ENCODE assay signal across 9 cellular contexts in the genomic region with DNA sequence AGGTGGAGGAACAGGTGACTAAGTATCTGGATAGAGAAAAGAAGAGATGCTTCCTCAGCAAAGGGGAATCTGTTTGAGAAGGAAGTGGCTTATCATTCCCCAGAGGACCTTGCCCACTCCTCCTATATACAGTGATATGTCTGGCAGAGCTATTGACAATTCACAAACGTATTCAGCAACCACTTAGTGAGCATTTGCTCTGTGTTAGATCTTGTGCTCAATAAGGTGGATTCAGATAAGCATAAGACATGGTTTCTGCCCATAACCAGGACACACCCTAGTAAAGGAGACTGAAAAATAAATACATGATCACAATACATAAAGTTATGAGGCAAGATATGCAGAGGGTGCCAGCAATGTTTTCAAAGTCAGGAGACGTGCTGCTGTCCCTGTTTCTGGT. TPM values are rescaled to one million over a fixed set of nuclear protein-coding genes. Genes with fewer than 3 reads are reported as not detected.
A peak's percentile ranks its signal among the peaks of the same experiment; 100 is the strongest.
DNase-seq lines count a peak whose midpoint lies in the region; ATAC-seq and TF ChIP-seq lines count a peak whose summit lies in the region.
"Had no signal": no experiment of that assay in that cellular context is flagged by ENCODE, and none has a peak within 500 bp of the region (broad histone marks: within the 10 kb centered on the region; RNA-seq: fewer than 3 reads in every experiment).

No MANE protein-coding gene starts in this region.

- peak overlapping the region; percentile 73 for H3K27ac Mint-ChIP-seq in progenitor cell of endocrine pancreas

- CTCF ChIA-PET in OCI-LY7 (lab: Charles Lee; ENCODE audit: unreplicated experiment), result interaction anchor here (0.5 kb wide), 1 partner anchor 27 kb away, joined by 3 read pairs; no protein-coding TSS in a partner anchor

- POLR2A ChIA-PET in OCI-LY7 (lab: Charles Lee), result interaction anchor here (1.1 to 1.4 kb wide), 3 partner anchors 14 to 274 kb away, joined by 3 to 6 read pairs (median 4); no protein-coding TSS in a partner anchor

- in situ Hi-C loops in GM13976 (cut with MboI; ENCODE audit: low sequenced_read_pairs, unreplicated experiment), result no loop called here

- no peaks in the 10 kb centered on the region for H3K36me3 Mint-ChIP-seq in progenitor cell of endocrine pancreas (ENCODE audit: insufficient read depth)

- peaks cover 12% of the 10 kb centered on the region for H3K4me1 Mint-ChIP-seq in progenitor cell of endocrine pancreas (ENCODE audit: low read depth)

- intact Hi-C loops in OCI-LY7 (cut with micrococcal nuclease; ENCODE audit: unreplicated experiment), result no loop called here
- intact Hi-C loops in head of caudate nucleus (cut with DNase I), result no loop called here

- BruUV-seq in OCI-LY7 (replicated peaks; lab: Mats Ljungman, UMichigan), result no TSS peak

- peaks cover 3% of the 10 kb centered on the region for H3K36me3 ChIP-seq in DND-41 (ENCODE audit: insufficient read depth, low read length)
- peaks cover 10% of the 10 kb centered on the region; the same call in 1 of the 2 replicates for H3K36me3 ChIP-seq in OCI-LY7 (ENCODE audit: insufficient read depth, low read length)
- no peaks in the 10 kb centered on the region for H3K36me3 ChIP-seq in endocrine pancreas (ENCODE audit: control insufficient read depth, insufficient read depth, low read length)

- ATAC-seq in DND-41 (ENCODE audit: insufficient read depth, low read depth), result no peak
- no peak for ATAC-seq in left lobe of liver
- no peak for ATAC-seq in GM21576 (IDR thresholded peaks at IDR 0.05; ENCODE audit: unreplicated experiment)

- H3K9me3 ChIP-seq in DND-41 (ENCODE audit: insufficient read depth, low read length, severe bottlenecking), result no peaks in the 10 kb centered on the region
- H3K9me3 ChIP-seq in OCI-LY7 (ENCODE audit: low read length), result no peaks in the 10 kb centered on the region
- no peaks in the 10 kb centered on the region for H3K9me3 ChIP-seq in endocrine pancreas (ENCODE audit: control insufficient read depth, low read length)

- H3K27me3 Mint-ChIP-seq in progenitor cell of endocrine pancreas, result no peaks in the 10 kb centered on the region

- TF ChIP-seq CTCF in DND-41 (IDR thresholded peaks at IDR 0.05; ENCODE audit: borderline replicate concordance, extremely low read depth, low read length, poor library complexity, severe bottlenecking) (no peak), OCI-LY7 (conservative IDR thresholded peaks at IDR 0.05; ENCODE audit: low read length) (no peak), progenitor cell of endocrine pancreas (IDR thresholded peaks at IDR 0.05; ENCODE audit: unreplicated experiment) (no peak), GM13976 (IDR thresholded peaks at IDR 0.05; ENCODE audit: borderline replicate concordance, control extremely low read depth, extremely low read depth, insufficient read depth, missing control alignments) (no peak)

- DNase-seq in DND-41 (no peak), OCI-LY7 (ENCODE audit: low spot score) (no peak), progenitor cell of endocrine pancreas (ENCODE audit: low spot score, unreplicated experiment) (no peak), GM13976 (ENCODE audit: low spot score) (no peak), left lobe of liver (ENCODE audit: low spot score) (no peak), head of caudate nucleus (no peak)
- DNase-seq: NCI-H446 treated with DMSO at 0.1 percent for 48 hours had no signal

- H3K27ac ChIP-seq in DND-41 (ENCODE audit: low read length), result peak overlapping the region; percentile 30; the same call in 1 of the 2 replicates
- H3K27ac ChIP-seq in OCI-LY7 (ENCODE audit: low read depth, low read length, poor library complexity, severe bottlenecking), result peak overlapping the region; percentile 60

- peak overlapping the region; percentile 85 for H3K9ac ChIP-seq in DND-41 (ENCODE audit: low read depth, low read length)
- peak overlapping the region; percentile 97 for H3K9ac ChIP-seq in endocrine pancreas (ENCODE audit: control insufficient read depth, insufficient read depth, low read length)

- peak overlapping the region; percentile 58 for H3K4me3 Mint-ChIP-seq in progenitor cell of endocrine pancreas (ENCODE audit: low read depth)

- peaks cover 4% of the 10 kb centered on the region for H4K20me1 ChIP-seq in DND-41 (ENCODE audit: insufficient read depth, low read length)
- 0 out of 2 replicates have a peak, but pooled peaks cover 6% of the 10 kb centered on the region for H4K20me1 ChIP-seq in OCI-LY7 (ENCODE audit: insufficient read depth, low read length)

- H3K4me1 ChIP-seq in DND-41 (ENCODE audit: insufficient read depth, low read length) (peaks cover 30% of the 10 kb centered on the region), OCI-LY7 (ENCODE audit: insufficient read depth, low read length, poor library complexity, severe bottlenecking) (peaks cover 24% of the 10 kb centered on the region), endocrine pancreas (ENCODE audit: control insufficient read depth, insufficient read depth, low read length) (peaks cover 10% of the 10 kb centered on the region)

- H2AFZ ChIP-seq in DND-41 (ENCODE audit: low read depth, low read length), result no peak overlapping the region
- no peak overlapping the region for H2AFZ ChIP-seq in OCI-LY7 (ENCODE audit: low read length)

- no peaks in the 10 kb centered on the region for H3K9me3 Mint-ChIP-seq in progenitor cell of endocrine pancreas (ENCODE audit: low read depth)

- H3K4me2 ChIP-seq in DND-41 (ENCODE audit: insufficient read depth, low read length) (peak overlapping the region; percentile 98), OCI-LY7 (ENCODE audit: low read length) (peak overlapping the region; percentile 98)

- H3K79me2 ChIP-seq in DND-41 (ENCODE audit: insufficient read depth, low read length) (peaks cover 43% of the 10 kb centered on the region), OCI-LY7 (ENCODE audit: insufficient read depth, low read depth, low read length) (peaks cover 42% of the 10 kb centered on the region)

- H3K27me3 ChIP-seq in DND-41 (ENCODE audit: insufficient read depth, low read length, poor library complexity) (no peaks in the 10 kb centered on the region), endocrine pancreas (ENCODE audit: control insufficient read depth, insufficient read depth, low read length) (no peaks in the 10 kb centered on the region)

- H3K9me2 ChIP-seq in OCI-LY7 (ENCODE audit: insufficient read depth, low read length), result no peaks in the 10 kb centered on the region

- H3K4me3 ChIP-seq in DND-41 (ENCODE audit: low read depth in 1 of 2, low read length in 2 of 2) (peak overlapping the region in 1 of 2 experiments; percentile 84; a peak in 2 of 4 replicates), OCI-LY7 (ENCODE audit: low read depth, low read length, poor library complexity, severe bottlenecking) (peak overlapping the region; percentile 88), endocrine pancreas (ENCODE audit: control insufficient read depth, insufficient read depth, low read length) (peak overlapping the region; percentile 65)

RNA-seq across cellular contexts. Expression of a gene that starts 1.4 kb away (rescaled TPM):
- 8.5 and 13.4 TPM in 2 replicates for total RNA-seq in OCI-LY7 (2014; rRNA removed; shearing (Covaris generic))
- total RNA-seq in OCI-LY7 (2022), result 13.0 and 14.8 TPM in 2 replicates
- 20.4 and 21.2 TPM in 2 replicates for total RNA-seq in progenitor cell of endocrine pancreas
- 13.8 TPM for total RNA-seq in left lobe of liver

RNA-seq across cellular contexts. Expression of a gene that starts 20.0 kb away (rescaled TPM):
- not detected in 2 replicates for total RNA-seq in OCI-LY7 (2014; rRNA removed; shearing (Covaris generic))
- not detected in 2 replicates for total RNA-seq in OCI-LY7 (2022)
- not detected in 2 replicates for total RNA-seq in progenitor cell of endocrine pancreas
- total RNA-seq in left lobe of liver, result not detected

RNA-seq across cellular contexts. Expression of a gene that starts 30.1 kb away (rescaled TPM):
- not detected in 2 replicates for total RNA-seq in OCI-LY7 (2014; rRNA removed; shearing (Covaris generic))
- total RNA-seq in OCI-LY7 (2022) (not detected in 2 replicates), progenitor cell of endocrine pancreas (not detected in 2 replicates), left lobe of liver (not detected)

RNA-seq across cellular contexts. Expression of a gene that starts 41.0 kb away (rescaled TPM):
- total RNA-seq in OCI-LY7 (2014; rRNA removed; shearing (Covaris generic)), result not detected in 2 replicates
- total RNA-seq in OCI-LY7 (2022) (not detected in 2 replicates), progenitor cell of endocrine pancreas (0.33 and 0.65 TPM in 2 replicates), left lobe of liver (0.05 TPM)

RNA-seq across cellular contexts. Expression of a gene that starts 51.8 kb away (rescaled TPM):
- 16.9 and 25.2 TPM in 2 replicates for total RNA-seq in OCI-LY7 (2014; rRNA removed; shearing (Covaris generic))
- total RNA-seq in OCI-LY7 (2022) (28.2 and 28.3 TPM in 2 replicates), progenitor cell of endocrine pancreas (15.7 and 16.5 TPM in 2 replicates), left lobe of liver (11.7 TPM)
